ENCODE assay signal across 8 cellular contexts in genomic region chr1:149792912-149793521, GRCh38. TPM values are rescaled to one million over a fixed set of nuclear protein-coding genes. Genes with fewer than 3 reads are reported as not detected.
DNase-seq lines count a peak whose midpoint lies in the region; ATAC-seq and TF ChIP-seq lines count a peak whose summit lies in the region.
"Not testable (repeated sequence)": the region's sequence is repeated elsewhere in the genome, so short reads cannot be mapped to it uniquely, and the experiment has no call there.

No MANE protein-coding gene starts in this region.

- intact Hi-C loops in left cardiac atrium (cut with DNase I); posterior cingulate gyrus (cut with DNase I): not testable (repeated sequence)

- TF ChIP-seq CTCF in GM12864 (IDR thresholded peaks at IDR 0.05; ENCODE audit: low read depth, low read length, missing control alignments) (peak; percentile 52), NB4 (IDR thresholded peaks at IDR 0.05; ENCODE audit: low read depth, low read length) (peak; percentile 22)

- not testable (repeated sequence) for H3K27me3 ChIP-seq in thymus (ENCODE audit: control insufficient read depth, insufficient read depth)

- H3K27me3 Mint-ChIP-seq in activated naive CD8-positive, alpha-beta T cell treated with anti-CD3 and anti-CD28 coated beads, Interleukin-2, amount 50 U/mL, for 24 hours = not testable (repeated sequence)

- not testable (repeated sequence) for H3K4me1 Mint-ChIP-seq in activated naive CD8-positive, alpha-beta T cell treated with anti-CD3 and anti-CD28 coated beads, Interleukin-2, amount 50 U/mL, for 24 hours

- H3K27ac ChIP-seq in thymus (ENCODE audit: low read depth) = not testable (repeated sequence)

- H3K4me3 Mint-ChIP-seq in activated naive CD8-positive, alpha-beta T cell treated with anti-CD3 and anti-CD28 coated beads, Interleukin-2, amount 50 U/mL, for 24 hours = peak overlapping the region; percentile 63

- H3K36me3 ChIP-seq in thymus (ENCODE audit: control insufficient read depth, insufficient read depth) = not testable (repeated sequence)

- not testable (repeated sequence) for H3K4me1 ChIP-seq in thymus (ENCODE audit: control insufficient read depth, insufficient read depth, low read length)

- H3K4me3 ChIP-seq in GM12864 (ENCODE audit: low read depth, low read length) (peak overlapping the region; percentile 50; the same call in 1 of the 2 replicates), NB4 (ENCODE audit: low read depth, low read length) (peak overlapping the region; percentile 59), thymus (ENCODE audit: low read length) (peak overlapping the region; percentile 44)

- TF ChIP-seq POLR2A in NB4 (IDR thresholded peaks at IDR 0.05; ENCODE audit: extremely low read depth, insufficient read length) = not testable (repeated sequence)

- not testable (repeated sequence) for H3K27ac Mint-ChIP-seq in activated naive CD8-positive, alpha-beta T cell treated with anti-CD3 and anti-CD28 coated beads, Interleukin-2, amount 50 U/mL, for 24 hours

- H3K9me3 ChIP-seq in thymus (ENCODE audit: control insufficient read depth) = not testable (repeated sequence)

- not testable (repeated sequence) for H3K36me3 Mint-ChIP-seq in activated naive CD8-positive, alpha-beta T cell treated with anti-CD3 and anti-CD28 coated beads, Interleukin-2, amount 50 U/mL, for 24 hours (ENCODE audit: low read depth)

- ATAC-seq in HG02610 (IDR thresholded peaks at IDR 0.05; ENCODE audit: unreplicated experiment) (peak; percentile 79), left cardiac atrium (peak; percentile 95)
- peak; percentile 93 for ATAC-seq in activated naive CD8-positive, alpha-beta T cell treated with anti-CD3 and anti-CD28 coated beads, Interleukin-2, amount 50 U/mL, for 24 hours

- H3K9me3 Mint-ChIP-seq in activated naive CD8-positive, alpha-beta T cell treated with anti-CD3 and anti-CD28 coated beads, Interleukin-2, amount 50 U/mL, for 24 hours = not testable (repeated sequence)

- DNase-seq in GM12864 (ENCODE audit: low read depth) = peak; percentile 2
- DNase-seq in NB4 (ENCODE audit: low read depth) = peak; percentile 78
- DNase-seq in SW480 (ENCODE audit: low spot score) = peak; percentile 50
- peak; percentile 80 for DNase-seq in activated naive CD8-positive, alpha-beta T cell treated with anti-CD3 and anti-CD28 coated beads, Interleukin-2, amount 50 U/mL, for 24 hours
- DNase-seq in left cardiac atrium = peak; percentile 76
- DNase-seq in posterior cingulate gyrus = peak; percentile 48 to 96 (median 70)

- WGBS in thymus = 2% methylated on average over 36 of the region's 52 CpGs

RNA-seq across cellular contexts. Expression of gene FCGR1A, which starts 10.5 kb away (rescaled TPM):
- 1 to 10 TPM; 4.1 to 5.7 TPM for total RNA-seq in left cardiac atrium
- polyA plus RNA-seq in thymus = 27.7 TPM

Comparison
In these comparisons a context has a peak if more than half of its experiments do, and no peak if none do; other contexts are left out.
1. DNase-seq: peak in every context shown above with its lines; median percentile 80 in activated naive CD8-positive, alpha-beta T cell treated with anti-CD3 and anti-CD28 coated beads, Interleukin-2, amount 50 U/mL, for 24 hours; 78 in NB4; 76 in left cardiac atrium; 70 in posterior cingulate gyrus; 50 in SW480; 2 in GM12864.